8 cellular contexts compared by ENCODE assay signal in the genomic region with DNA sequence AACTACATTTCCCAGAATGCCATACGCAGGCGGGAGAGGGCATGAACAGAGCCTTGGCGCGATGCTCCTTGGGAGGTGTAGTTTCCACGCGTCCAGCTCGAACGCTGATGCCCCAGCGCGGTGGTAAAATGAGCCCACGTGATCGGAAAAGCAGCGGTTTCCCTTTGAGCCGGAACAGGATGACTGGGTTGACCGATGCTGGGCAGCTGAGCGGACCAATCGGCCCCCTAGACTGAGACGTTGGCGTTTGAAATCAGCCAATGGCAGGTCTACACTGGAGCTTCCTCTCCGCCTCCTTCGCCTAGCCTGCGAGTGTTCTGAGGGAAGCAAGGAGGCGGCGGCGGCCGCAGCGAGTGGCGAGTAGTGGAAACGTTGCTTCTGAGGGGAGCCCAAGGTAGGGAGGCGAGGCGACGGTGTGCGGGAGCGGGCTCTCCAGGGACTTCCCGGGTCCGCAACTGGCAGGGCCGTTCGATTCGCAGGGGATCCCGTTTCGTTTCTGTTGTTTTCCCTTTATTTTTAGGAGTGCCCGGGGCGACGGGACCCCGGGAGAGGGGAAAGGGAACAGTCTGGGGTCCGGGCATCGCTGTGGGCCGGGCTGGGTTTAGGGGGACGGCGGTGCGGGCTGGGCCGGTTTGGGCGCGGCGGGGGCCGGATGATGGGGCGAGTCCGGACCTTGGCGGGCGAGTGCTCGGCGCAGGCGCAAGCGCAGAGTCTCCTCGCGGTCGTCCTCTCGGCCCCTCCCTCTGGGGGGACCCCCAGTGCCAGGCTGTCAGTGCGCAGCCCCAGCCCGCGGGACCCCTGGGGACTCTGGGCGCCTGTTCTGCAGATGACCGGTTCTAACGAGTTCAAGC. TPM values are rescaled to one million over a fixed set of nuclear protein-coding genes. Genes with fewer than 3 reads are reported as not detected.
DNase-seq lines count a peak whose midpoint lies in the region; ATAC-seq, FAIRE-seq and TF ChIP-seq lines count a peak whose summit lies in the region.

A gene with protein sequence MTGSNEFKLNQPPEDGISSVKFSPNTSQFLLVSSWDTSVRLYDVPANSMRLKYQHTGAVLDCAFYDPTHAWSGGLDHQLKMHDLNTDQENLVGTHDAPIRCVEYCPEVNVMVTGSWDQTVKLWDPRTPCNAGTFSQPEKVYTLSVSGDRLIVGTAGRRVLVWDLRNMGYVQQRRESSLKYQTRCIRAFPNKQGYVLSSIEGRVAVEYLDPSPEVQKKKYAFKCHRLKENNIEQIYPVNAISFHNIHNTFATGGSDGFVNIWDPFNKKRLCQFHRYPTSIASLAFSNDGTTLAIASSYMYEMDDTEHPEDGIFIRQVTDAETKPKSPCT (plus strand): TSS at position 311 of the 851 bp plus-strand sequence. CDS start 516 bp downstream, at position 827.

- peaks cover 0 to 25% of the 10 kb centered on the region in 2 experiments for H3K36me3 ChIP-seq in keratinocyte (ENCODE audit: control insufficient read depth in 2 of 2, extremely low read depth in 1 of 2, insufficient read depth in 2 of 2, low read length in 2 of 2)

- peaks cover 3% of the 10 kb centered on the region for H3K9me1 ChIP-seq in keratinocyte (ENCODE audit: control insufficient read depth, extremely low read depth, insufficient read depth, low read length)

- DNase-seq in AG20443 (ENCODE audit: low spot score) (peak; percentile 98), NCI-H510A (lab: John Stamatoyannopoulos, UW) (peak; percentile 99), cerebellum (ENCODE audit: low spot score) (peak; percentile 98), keratinocyte (ENCODE audit: low read depth, low spot score) (peak; percentile 96)
- peak; percentile 91 for DNase-seq in activated CD4-positive, alpha-beta T cell treated with anti-CD3 and anti-CD28 coated beads for 1 hour
- peak; percentile 83 to 84 for DNase-seq in stimulated activated CD4-positive, alpha-beta T cell treated with anti-CD3 and anti-CD28 coated beads, Interleukin-15, amount 100 ng/mL, for 1 hour (ENCODE audit: low read depth in 1 of 2, low spot score in 1 of 2)

- peaks cover 15% of the 10 kb centered on the region for H4K20me1 ChIP-seq in keratinocyte (ENCODE audit: control insufficient read depth, extremely low read depth, insufficient read depth, low read length)

- FAIRE-seq in keratinocyte (lab: Jason Lieb, UNC): peak; percentile 86

- peaks cover 37% of the 10 kb centered on the region for H3K4me1 ChIP-seq in keratinocyte (ENCODE audit: control insufficient read depth, extremely low read depth, insufficient read depth, low read length)

- peaks cover 29% of the 10 kb centered on the region for H3K27me3 ChIP-seq in keratinocyte (ENCODE audit: control insufficient read depth, extremely low read depth, insufficient read depth, low read length)

- peak in 1 of 3 experiments; percentile 49 for TF ChIP-seq CTCF in keratinocyte (optimal IDR thresholded peaks at IDR 0.05 in 1 of 3, IDR thresholded peaks at IDR 0.05 in 1 of 3, conservative IDR thresholded peaks at IDR 0.05 in 1 of 3; ENCODE audit: extremely low read depth in 1 of 3, insufficient read depth in 2 of 3, low read length in 3 of 3)

- peak; percentile 97 for TF ChIP-seq POLR2A in GM19099 (IDR thresholded peaks at IDR 0.05; ENCODE audit: extremely low read depth, insufficient read length, low read depth)

- H3K27ac ChIP-seq in keratinocyte (ENCODE audit: control insufficient read depth, insufficient read depth, low read length): peak within 1 kb of the TSS; percentile 80

- H3K9me3 ChIP-seq in keratinocyte (ENCODE audit: control insufficient read depth, low read depth, low read length): no peaks in the 10 kb centered on the region

- dilution Hi-C loops in keratinocyte (cut with MboI; ENCODE audit: extremely low pct_ligation_motif_present, low sequenced_read_pairs): no loop called here

- peak; percentile 90 for ATAC-seq in HG03432 (IDR thresholded peaks at IDR 0.05; ENCODE audit: unreplicated experiment)

- peak within 1 kb of the TSS; percentile 85 for H3K9ac ChIP-seq in keratinocyte (ENCODE audit: control insufficient read depth, extremely low read depth, insufficient read depth, low read length)

- peak within 1 kb of the TSS; percentile 90 for H3K4me2 ChIP-seq in keratinocyte (ENCODE audit: control insufficient read depth, extremely low read depth, insufficient read depth, low read depth, low read length)

- H3K79me2 ChIP-seq in keratinocyte (ENCODE audit: control insufficient read depth, insufficient read depth, low read length): peaks cover 50% of the 10 kb centered on the region

- peak within 1 kb of the TSS; percentile 60 for H2AFZ ChIP-seq in keratinocyte (ENCODE audit: control insufficient read depth, low read length)

- H3K4me3 ChIP-seq in keratinocyte (ENCODE audit: control insufficient read depth in 2 of 3, extremely low read depth in 1 of 3, insufficient read depth in 2 of 3, low read depth in 1 of 3, low read length in 3 of 3): peak within 1 kb of the TSS; percentile 78 to 97 (median 82)

RNA-seq across cellular contexts. Expression of the gene that starts here (rescaled TPM):
- 150 TPM for total RNA-seq in cerebellum
- polyA plus RNA-seq in keratinocyte: 140 to 171 TPM (median 162 TPM) in 3 replicates
- polyA plus RNA-seq in keratinocyte (2011; ENCODE audit: low read depth): 66.4 TPM
- polyA plus RNA-seq in keratinocyte (2011; cell fraction: cytosol; rRNA removed): 81.4 and 116 TPM in 2 replicates
- 145 and 150 TPM in 2 replicates for polyA plus RNA-seq in keratinocyte (2011; cell fraction: nucleus; rRNA removed)
- 75.2 and 125 TPM in 2 replicates for polyA plus RNA-seq in keratinocyte (2012; ENCODE audit: low replicate concordance)
- polyA minus RNA-seq in keratinocyte: 234 to 258 TPM (median 248 TPM) in 3 replicates
- polyA minus RNA-seq in keratinocyte (2011; cell fraction: cytosol; rRNA and poly(A)+ RNA removed): 232 TPM
- 82.8 and 101 TPM in 2 replicates for polyA minus RNA-seq in keratinocyte (2011; cell fraction: nucleus; rRNA and poly(A)+ RNA removed)

Comparison
In these comparisons a context has a peak if more than half of its experiments do, and no peak if none do; other contexts are left out.
1. Peak in every context shown above with its lines: DNase-seq, ATAC-seq, H3K4me3 ChIP-seq and H3K27ac ChIP-seq.